In the genomic region with DNA sequence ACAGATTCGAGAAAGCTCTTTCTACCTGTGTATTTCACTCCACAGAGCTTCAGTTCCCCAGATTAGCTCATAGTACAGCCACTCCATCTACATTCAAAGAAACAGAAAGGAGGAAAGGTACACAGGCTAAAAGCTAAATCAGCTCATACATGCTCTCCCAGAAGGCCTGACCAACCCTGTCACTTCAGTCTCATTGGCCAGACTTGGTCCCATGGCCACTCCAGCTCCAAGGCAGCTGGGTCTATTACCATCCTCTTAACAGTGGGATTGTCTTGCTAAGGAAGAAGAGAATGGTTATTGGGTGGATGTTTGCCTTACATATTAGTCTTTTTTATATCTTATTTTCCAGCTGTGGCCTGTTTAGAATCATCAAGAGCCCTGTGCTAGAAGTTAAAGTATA, we compare ENCODE assay signal across 1 cellular context.
TF ChIP-seq lines count a peak whose summit lies in the region.

No MANE protein-coding gene starts in this region.

TF ChIP-seq in K562, 482 proteins besides CTCF, POLR2A, EP300 and RAD21 (continued from another document):
- peak; percentile 6 for TF ChIP-seq NFYB (IDR thresholded peaks at IDR 0.05; ENCODE audit: extremely low read depth, insufficient read length)
